In genomic region chr2:168890006-168890782, GRCh38 we compare ENCODE assay signal across 8 cellular contexts. TPM values are rescaled to one million over a fixed set of nuclear protein-coding genes. Genes with fewer than 3 reads are reported as not detected.
A peak's percentile ranks its signal among the peaks of the same experiment; 100 is the strongest.
DNase-seq lines count a peak whose midpoint lies in the region; ATAC-seq and TF ChIP-seq lines count a peak whose summit lies in the region.

Gene SPC25, minus strand, starts transcription at chr2:168890430. Its CDS starts 911 bp downstream, at chr2:168889519.

- peaks cover 4 to 14% (median 9%) of the 10 kb centered on the region in 4 donors for H3K4me1 Mint-ChIP-seq in naive thymus-derived CD8-positive, alpha-beta T cell
- peaks cover 4 to 6% of the 10 kb centered on the region in 2 donors for H3K4me1 Mint-ChIP-seq in stimulated activated naive B cell treated with anti-CD40 and anti-IgM and Interleukin-4, amounts not matched to agents 10 μg/mL and 1 μg/mL and 100 μg/mL, for 72 hours

- H3K9me3 ChIP-seq in GM23248 (ENCODE audit: low read depth) (no peaks in the 10 kb centered on the region), Karpas-422 (ENCODE audit: low read length) (no peaks in the 10 kb centered on the region)

- H3K36me3 ChIP-seq in GM23248 (ENCODE audit: low read depth) = no peaks in the 10 kb centered on the region
- peaks cover 8% of the 10 kb centered on the region; the same call in 1 of the 2 replicates for H3K36me3 ChIP-seq in Karpas-422 (ENCODE audit: insufficient read depth, low read length)

- H3K27me3 ChIP-seq in GM23248 (replicated peaks; ENCODE audit: insufficient read depth) (no peaks in the 10 kb centered on the region), Karpas-422 (ENCODE audit: low read length) (no peaks in the 10 kb centered on the region)

- DNase-seq in Daoy (ENCODE audit: low read depth) = peak; percentile 95
- DNase-seq in GM23248 = peak; percentile 96
- DNase-seq in Karpas-422 = peak; percentile 98
- DNase-seq in RPMI7951 (ENCODE audit: low read depth) = peak; percentile 93
- peak; percentile 61 for DNase-seq in activated T-helper 1 cell treated with Interleukin-2 at 50 U/mL for 16 hours (ENCODE audit: low read depth)
- DNase-seq in fibroblast of mammary gland (ENCODE audit: low read depth) = peak; percentile 88
- peak; percentile 71 to 92 (median 82) for DNase-seq in naive thymus-derived CD8-positive, alpha-beta T cell
- DNase-seq in stimulated activated naive B cell treated with anti-CD40 and anti-IgM and Interleukin-4, amounts not matched to agents 10 μg/mL and 1 μg/mL and 100 μg/mL, for 72 hours = peak; percentile 84

- peak within 1 kb of the TSS; percentile 91 for H3K4me3 ChIP-seq in GM23248
- peak within 1 kb of the TSS; percentile 91 for H3K4me3 ChIP-seq in Karpas-422 (ENCODE audit: low read length)
- H3K4me3 ChIP-seq in fibroblast of mammary gland (ENCODE audit: control insufficient read depth, low read depth, low read length) = peak within 1 kb of the TSS; percentile 87

- peak; percentile 99 to 100 for ATAC-seq in naive thymus-derived CD8-positive, alpha-beta T cell
- peak; percentile 99 to 100 for ATAC-seq in stimulated activated naive B cell treated with anti-CD40 and anti-IgM and Interleukin-4, amounts not matched to agents 10 μg/mL and 1 μg/mL and 100 μg/mL, for 72 hours (replicated peaks)

- H3F3A ChIP-seq in GM23248 (ENCODE audit: insufficient read depth) = no peaks in the 10 kb centered on the region

- H4K20me1 ChIP-seq in GM23248 (ENCODE audit: insufficient read depth) (no peaks in the 10 kb centered on the region), Karpas-422 (ENCODE audit: insufficient read depth, low read depth, low read length) (no peaks in the 10 kb centered on the region)

- TF ChIP-seq CTCF in fibroblast of mammary gland (conservative IDR thresholded peaks at IDR 0.05; ENCODE audit: control insufficient read depth, insufficient read depth, low read depth, low read length) = no peak

- H3K4me2 ChIP-seq in GM23248 (ENCODE audit: unreplicated experiment) = peak within 1 kb of the TSS; percentile 85
- peak within 1 kb of the TSS; percentile 71 for H3K4me2 ChIP-seq in Karpas-422 (ENCODE audit: low read depth, low read length, poor library complexity, severe bottlenecking)

- H3K36me3 Mint-ChIP-seq in naive thymus-derived CD8-positive, alpha-beta T cell = no peaks in the 10 kb centered on the region
- H3K36me3 Mint-ChIP-seq in stimulated activated naive B cell treated with anti-CD40 and anti-IgM and Interleukin-4, amounts not matched to agents 10 μg/mL and 1 μg/mL and 100 μg/mL, for 72 hours = no peaks in the 10 kb centered on the region

- POLR2A ChIA-PET in naive thymus-derived CD8-positive, alpha-beta T cell (lab: Charles Lee) = no interaction called here

- H3K4me1 ChIP-seq in GM23248 (ENCODE audit: insufficient read depth) (no peaks in the 10 kb centered on the region), Karpas-422 (ENCODE audit: low read length) (peaks cover 12% of the 10 kb centered on the region)

- H3K27ac Mint-ChIP-seq in naive thymus-derived CD8-positive, alpha-beta T cell = peak within 1 kb of the TSS in 7 of 10 donors; percentile 1 to 78 (median 41)
- peak within 1 kb of the TSS; percentile 87 for H3K27ac Mint-ChIP-seq in stimulated activated naive B cell treated with anti-CD40 and anti-IgM and Interleukin-4, amounts not matched to agents 10 μg/mL and 1 μg/mL and 100 μg/mL, for 72 hours

- H3K9ac ChIP-seq in GM23248 (peak within 1 kb of the TSS; percentile 75), Karpas-422 (ENCODE audit: low read length) (peak within 1 kb of the TSS; percentile 80)

- in situ Hi-C loops in GM23248 (cut with MboI) = no loop called here

- peaks cover 12% of the 10 kb centered on the region; the same call in 1 of the 2 replicates for H3K79me2 ChIP-seq in GM23248 (ENCODE audit: insufficient read depth)
- peaks cover 21% of the 10 kb centered on the region for H3K79me2 ChIP-seq in Karpas-422 (ENCODE audit: low read length)

- peak within 1 kb of the TSS; percentile 88 to 99 (median 93) for H3K4me3 Mint-ChIP-seq in naive thymus-derived CD8-positive, alpha-beta T cell
- peak within 1 kb of the TSS; percentile 86 to 90 for H3K4me3 Mint-ChIP-seq in stimulated activated naive B cell treated with anti-CD40 and anti-IgM and Interleukin-4, amounts not matched to agents 10 μg/mL and 1 μg/mL and 100 μg/mL, for 72 hours

- no peak within 1 kb of the TSS for H3K27ac ChIP-seq in GM23248
- no peak within 1 kb of the TSS for H3K27ac ChIP-seq in Karpas-422 (ENCODE audit: low read length)

- WGBS in GM23248 (ENCODE audit: low coverage in 1 of 2, low lambda C conversion rate in 2 of 2, missing lambda C conversion rate in 2 of 2), 2 experiments = 2% methylated on average over 38 of the region's 38 CpGs

- H2AFZ ChIP-seq in GM23248 = peak within 1 kb of the TSS; percentile 98
- H2AFZ ChIP-seq in Karpas-422 (ENCODE audit: low read length) = peak within 1 kb of the TSS; percentile 89

- no peaks in the 10 kb centered on the region for H3K9me2 ChIP-seq in GM23248 (ENCODE audit: insufficient read depth)
- no peaks in the 10 kb centered on the region; the same call in 1 of the 2 replicates for H3K9me2 ChIP-seq in Karpas-422 (replicated peaks; ENCODE audit: insufficient read depth, low read length)

- H3K9me3 Mint-ChIP-seq in naive thymus-derived CD8-positive, alpha-beta T cell = no peaks in the 10 kb centered on the region
- no peaks in the 10 kb centered on the region for H3K9me3 Mint-ChIP-seq in stimulated activated naive B cell treated with anti-CD40 and anti-IgM and Interleukin-4, amounts not matched to agents 10 μg/mL and 1 μg/mL and 100 μg/mL, for 72 hours

- peaks cover 3 to 18% (median 4%) of the 10 kb centered on the region in 5 donors for H3K27me3 Mint-ChIP-seq in naive thymus-derived CD8-positive, alpha-beta T cell
- peaks cover 0 to 13% of the 10 kb centered on the region in 2 donors for H3K27me3 Mint-ChIP-seq in stimulated activated naive B cell treated with anti-CD40 and anti-IgM and Interleukin-4, amounts not matched to agents 10 μg/mL and 1 μg/mL and 100 μg/mL, for 72 hours

RNA-seq across cellular contexts. Expression of gene SPC25, which starts in this region (rescaled TPM):
- 59.7 and 148 TPM in 2 replicates for total RNA-seq in Daoy (2014; rRNA removed; shearing (Covaris generic))
- 3.4 and 3.7 TPM in 2 replicates for total RNA-seq in GM23248 (2014; rRNA removed; shearing (Covaris generic))
- 11.8 and 11.9 TPM in 2 replicates for polyA plus RNA-seq in GM23248 (2016; fragmentation: Nextera tagmentation; extraction: Ambion mirVana)
- total RNA-seq in Karpas-422 (2014; rRNA removed; shearing (Covaris generic); ENCODE audit: low replicate concordance) = 5.4 and 17.5 TPM in 2 replicates
- total RNA-seq in RPMI7951 (2014; rRNA removed; shearing (Covaris generic)) = 49.0 and 53.0 TPM in 2 replicates
- total RNA-seq in naive thymus-derived CD8-positive, alpha-beta T cell = under 1 TPM in 1 of 2 experiments, not detected in 1; 0.26 TPM
- not detected for polyA plus RNA-seq in naive thymus-derived CD8-positive, alpha-beta T cell

Comparison
In these comparisons a context has a peak if more than half of its experiments do, and no peak if none do; other contexts are left out.
1. RNA of gene SPC25 (polyA plus RNA-seq): 11.8 to 11.9 TPM in GM23248; not detected in naive thymus-derived CD8-positive, alpha-beta T cell; every median in the first group is over 10 times any median in the second.
2. Peak in DNase-seq and ATAC-seq in naive thymus-derived CD8-positive, alpha-beta T cell; RNA of the gene not detected or under 1 TPM.
3. Peak in every context shown above with its lines, with median percentiles within 50 percentile points of each other: DNase-seq and H3K4me3 ChIP-seq.